Comparison of ENCODE assay signal across 8 cellular contexts in genomic region chr19:10419646-10420443, GRCh38. TPM values are rescaled to one million over a fixed set of nuclear protein-coding genes. Genes with fewer than 3 reads are reported as not detected.
A peak's percentile ranks its signal among the peaks of the same experiment; 100 is the strongest.
DNase-seq lines count a peak whose midpoint lies in the region; ATAC-seq, FAIRE-seq and TF ChIP-seq lines count a peak whose summit lies in the region.

No MANE protein-coding gene starts in this region.

- H3K4me3 ChIP-seq in AG04449 (ENCODE audit: low read depth, low read length), result peak overlapping the region; percentile 52

- H3K36me3 Mint-ChIP-seq in activated T-helper 17 cell treated with anti-CD3 and anti-CD28 coated beads, Interleukin-2, amount 50 U/mL, for 72 hours (ENCODE audit: low read depth), result peaks cover 14% of the 10 kb centered on the region
- peaks cover 2 to 9% of the 10 kb centered on the region in 2 donors for H3K36me3 Mint-ChIP-seq in stimulated activated naive B cell treated with anti-CD40 and anti-IgM and Interleukin-4, amounts not matched to agents 10 μg/mL and 1 μg/mL and 100 μg/mL, for 72 hours

- H3K4me1 Mint-ChIP-seq in activated T-helper 17 cell treated with anti-CD3 and anti-CD28 coated beads, Interleukin-2, amount 50 U/mL, for 72 hours, result peaks cover 35% of the 10 kb centered on the region
- H3K4me1 Mint-ChIP-seq in stimulated activated naive B cell treated with anti-CD40 and anti-IgM and Interleukin-4, amounts not matched to agents 10 μg/mL and 1 μg/mL and 100 μg/mL, for 72 hours, result peaks cover 60 to 89% of the 10 kb centered on the region in 2 donors

- TF ChIP-seq CTCF in AG04449 (IDR thresholded peaks at IDR 0.05; ENCODE audit: insufficient read depth, low read length, missing control alignments) (no peak), GM10248 (IDR thresholded peaks at IDR 0.05; ENCODE audit: control extremely low read depth, extremely low read depth, low read depth, missing control alignments) (no peak)

- peak overlapping the region; percentile 85 for H3K4me3 Mint-ChIP-seq in activated T-helper 17 cell treated with anti-CD3 and anti-CD28 coated beads, Interleukin-2, amount 50 U/mL, for 72 hours
- H3K4me3 Mint-ChIP-seq in stimulated activated naive B cell treated with anti-CD40 and anti-IgM and Interleukin-4, amounts not matched to agents 10 μg/mL and 1 μg/mL and 100 μg/mL, for 72 hours, result peak overlapping the region; percentile 86 to 91

- CTCF ChIA-PET in AG04449 (lab: Yijun Ruan, JAX) (interaction anchor here (1.9 to 20.1 kb wide), 4 partner anchors 7 to 28 kb away, joined by 8 to 392 read pairs (median 304); partner anchors contain the start of genes CDC37 and PDE4A), GM10248 (lab: Yijun Ruan, JAX) (interaction anchor here (1.6 to 29.5 kb wide), 5 partner anchors 4 to 37 kb away, joined by 4 to 979 read pairs (median 9); partner anchors contain the start of genes CDC37 and PDE4A)

- H3K27ac Mint-ChIP-seq in activated T-helper 17 cell treated with anti-CD3 and anti-CD28 coated beads, Interleukin-2, amount 50 U/mL, for 72 hours, result peak overlapping the region; percentile 68
- peak overlapping the region; percentile 94 for H3K27ac Mint-ChIP-seq in stimulated activated naive B cell treated with anti-CD40 and anti-IgM and Interleukin-4, amounts not matched to agents 10 μg/mL and 1 μg/mL and 100 μg/mL, for 72 hours

- peak; percentile 13 for ATAC-seq in activated T-helper 17 cell treated with anti-CD3 and anti-CD28 coated beads, Interleukin-2, amount 50 U/mL, for 72 hours (replicated peaks)
- ATAC-seq in stimulated activated naive B cell treated with anti-CD40 and anti-IgM and Interleukin-4, amounts not matched to agents 10 μg/mL and 1 μg/mL and 100 μg/mL, for 72 hours (replicated peaks), result peak; percentile 33 to 51
- ATAC-seq in GM18502 (IDR thresholded peaks at IDR 0.05; ENCODE audit: poor library complexity, unreplicated experiment), result no peak

- peaks cover 38% of the 10 kb centered on the region for H3K27me3 Mint-ChIP-seq in activated T-helper 17 cell treated with anti-CD3 and anti-CD28 coated beads, Interleukin-2, amount 50 U/mL, for 72 hours
- peaks cover 39 to 40% of the 10 kb centered on the region in 2 donors for H3K27me3 Mint-ChIP-seq in stimulated activated naive B cell treated with anti-CD40 and anti-IgM and Interleukin-4, amounts not matched to agents 10 μg/mL and 1 μg/mL and 100 μg/mL, for 72 hours

- FAIRE-seq in GM12892 (lab: Jason Lieb, UNC), result no peak

- H3K9me3 Mint-ChIP-seq in activated T-helper 17 cell treated with anti-CD3 and anti-CD28 coated beads, Interleukin-2, amount 50 U/mL, for 72 hours, result no peaks in the 10 kb centered on the region
- peaks cover 3% of the 10 kb centered on the region in 2 donors for H3K9me3 Mint-ChIP-seq in stimulated activated naive B cell treated with anti-CD40 and anti-IgM and Interleukin-4, amounts not matched to agents 10 μg/mL and 1 μg/mL and 100 μg/mL, for 72 hours

- POLR2A ChIA-PET in AG04449 (lab: Yijun Ruan, JAX) (no interaction called here), GM10248 (lab: Yijun Ruan, JAX) (no interaction called here)

- TF ChIP-seq POLR2A in GM12892 (IDR thresholded peaks at IDR 0.05; ENCODE audit: low read depth, low read length), result no peak

- no peak for DNase-seq in AG04449 (ENCODE audit: low read depth, low spot score)
- peak; percentile 57 for DNase-seq in GM10248 (ENCODE audit: extremely low spot score)
- DNase-seq in NCI-H524 (lab: John Stamatoyannopoulos, UW), result peak; percentile 99
- peak; percentile 60 for DNase-seq in hepatic stellate cell (ENCODE audit: low spot score)
- DNase-seq in stimulated activated naive B cell treated with anti-CD40 and anti-IgM and Interleukin-4, amounts not matched to agents 10 μg/mL and 1 μg/mL and 100 μg/mL, for 72 hours, result peak; percentile 71
- no peak for DNase-seq in GM12892 (ENCODE audit: insufficient read length)

RNA-seq across cellular contexts. Expression of gene PDE4A, which starts 0.5 kb away (rescaled TPM):
- total RNA-seq in activated T-helper 17 cell treated with anti-CD3 and anti-CD28 coated beads, Interleukin-2, amount 50 U/mL, for 72 hours, result 1 to 10 TPM; 9.0 to 9.1 TPM
- 4.5 TPM for polyA plus RNA-seq in GM12892 (2012; ENCODE audit: missing spikeins)

RNA-seq across cellular contexts. Expression of gene CDC37, which starts 16.5 kb away (rescaled TPM):
- 100 to 1,000 TPM; 140 to 226 TPM for total RNA-seq in activated T-helper 17 cell treated with anti-CD3 and anti-CD28 coated beads, Interleukin-2, amount 50 U/mL, for 72 hours
- 114 TPM for polyA plus RNA-seq in GM12892 (2012; ENCODE audit: missing spikeins)

RNA-seq across cellular contexts. Expression of gene TYK2, which starts 39.5 kb away (rescaled TPM):
- total RNA-seq in activated T-helper 17 cell treated with anti-CD3 and anti-CD28 coated beads, Interleukin-2, amount 50 U/mL, for 72 hours, result 100 to 1,000 TPM; 221 to 245 TPM
- polyA plus RNA-seq in GM12892 (2012; ENCODE audit: missing spikeins), result 197 TPM

Comparison
In these comparisons a context has a peak if more than half of its experiments do, and no peak if none do; other contexts are left out.
1. DNase-seq: peak in GM10248 (single experiment), NCI-H524 (2 of 2), hepatic stellate cell (single experiment) and stimulated activated naive B cell treated with anti-CD40 and anti-IgM and Interleukin-4, amounts not matched to agents 10 μg/mL and 1 μg/mL and 100 μg/mL, for 72 hours (single experiment); none in AG04449 (single experiment) and GM12892 (single experiment).